Comparison of ENCODE assay signal across 25 cellular contexts in the genomic region with DNA sequence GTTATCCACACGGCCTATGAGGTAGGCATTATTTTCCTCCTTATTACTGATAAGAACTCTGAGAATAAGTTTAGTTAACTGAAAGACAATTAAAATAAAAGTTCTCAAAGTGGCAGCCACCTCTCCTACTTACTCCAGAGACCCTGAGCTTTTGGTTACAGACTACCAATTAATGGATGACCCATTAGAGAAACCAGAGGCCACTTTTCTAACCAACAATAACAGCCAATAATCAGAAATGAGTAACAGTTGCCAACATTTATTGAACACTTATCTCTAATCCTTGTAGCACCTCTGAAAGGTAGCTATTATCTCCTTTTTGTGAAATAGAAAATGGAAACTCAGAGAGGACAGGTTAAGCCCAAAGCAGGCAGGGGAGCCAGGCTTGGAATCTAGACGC. TPM values are rescaled to one million over a fixed set of nuclear protein-coding genes. Genes with fewer than 3 reads are reported as not detected.
"Had no signal": no experiment of that assay in that cellular context is flagged by ENCODE, and none has a peak within 500 bp of the region (broad histone marks: within the 10 kb centered on the region; RNA-seq: fewer than 3 reads in every experiment).

No MANE protein-coding gene starts in this region.

- ATAC-seq: effector memory CD8-positive, alpha-beta T cell; gastroesophageal sphincter; left cardiac atrium; lower lobe of right lung; natural killer cell; sciatic nerve; stimulated activated naive B cell treated with anti-CD40 and anti-IgM and Interleukin-4, amounts not matched to agents 10 μg/mL and 1 μg/mL and 100 μg/mL, for 72 hours; stimulated activated naive CD8-positive, alpha-beta T cell treated with anti-CD3 and anti-CD28 coated beads, Interleukin-15, amount 100 ng/mL, for 72 hours had no signal

- H3K27ac Mint-ChIP-seq: dendritic cell treated with granulocyte-macrophage colony-stimulating factor and Interleukin-4, amounts not matched to agents 40 ng/mL and 50 ng/mL, for 4 days; effector memory CD8-positive, alpha-beta T cell; mesothelial cell of epicardium; natural killer cell; stimulated activated naive B cell treated with anti-CD40 and anti-IgM and Interleukin-4, amounts not matched to agents 10 μg/mL and 1 μg/mL and 100 μg/mL, for 72 hours had no signal

- DNase-seq: effector memory CD8-positive, alpha-beta T cell; esophagus squamous epithelium; foreskin fibroblast; glutamatergic neuron; islet precursor cell; left cardiac atrium; left ventricle myocardium inferior; lower lobe of right lung; natural killer cell; posterior cingulate gyrus; spleen; stimulated activated CD4-positive, alpha-beta T cell treated with anti-CD3 and anti-CD28 coated beads, Interleukin-15, amount 100 ng/mL, for 24 hours; stimulated activated CD4-positive, alpha-beta T cell treated with anti-CD3 and anti-CD28 coated beads, Interleukin-1b, Interleukin-23, amount 100 ng/mL, for 48 hours; stimulated activated CD4-positive, alpha-beta T cell treated with anti-CD3 and anti-CD28 coated beads, Interleukin-4, amount 100 ng/mL, for 24 hours; stimulated activated naive B cell treated with anti-CD40 and anti-IgM and Interleukin-4, amounts not matched to agents 10 μg/mL and 1 μg/mL and 100 μg/mL, for 72 hours; stimulated activated naive CD8-positive, alpha-beta T cell treated with anti-CD3 and anti-CD28 coated beads, Interleukin-15, amount 100 ng/mL, for 72 hours; testis; transverse colon had no signal

- H3K36me3 Mint-ChIP-seq: natural killer cell had no signal

- H3K9me3 Mint-ChIP-seq: dendritic cell treated with granulocyte-macrophage colony-stimulating factor and Interleukin-4, amounts not matched to agents 40 ng/mL and 50 ng/mL, for 4 days; effector memory CD8-positive, alpha-beta T cell; memory B cell; mesothelial cell of epicardium; natural killer cell; neural crest cell; stimulated activated naive B cell treated with anti-CD40 and anti-IgM and Interleukin-4, amounts not matched to agents 10 μg/mL and 1 μg/mL and 100 μg/mL, for 72 hours; stimulated activated naive CD8-positive, alpha-beta T cell treated with anti-CD3 and anti-CD28 coated beads, Interleukin-15, amount 100 ng/mL, for 72 hours had no signal

RNA-seq across cellular contexts. Expression of a gene that starts 50.1 kb away (rescaled TPM):
- total RNA-seq: pulmonary artery endothelial cell had no signal
